In the genomic region with DNA sequence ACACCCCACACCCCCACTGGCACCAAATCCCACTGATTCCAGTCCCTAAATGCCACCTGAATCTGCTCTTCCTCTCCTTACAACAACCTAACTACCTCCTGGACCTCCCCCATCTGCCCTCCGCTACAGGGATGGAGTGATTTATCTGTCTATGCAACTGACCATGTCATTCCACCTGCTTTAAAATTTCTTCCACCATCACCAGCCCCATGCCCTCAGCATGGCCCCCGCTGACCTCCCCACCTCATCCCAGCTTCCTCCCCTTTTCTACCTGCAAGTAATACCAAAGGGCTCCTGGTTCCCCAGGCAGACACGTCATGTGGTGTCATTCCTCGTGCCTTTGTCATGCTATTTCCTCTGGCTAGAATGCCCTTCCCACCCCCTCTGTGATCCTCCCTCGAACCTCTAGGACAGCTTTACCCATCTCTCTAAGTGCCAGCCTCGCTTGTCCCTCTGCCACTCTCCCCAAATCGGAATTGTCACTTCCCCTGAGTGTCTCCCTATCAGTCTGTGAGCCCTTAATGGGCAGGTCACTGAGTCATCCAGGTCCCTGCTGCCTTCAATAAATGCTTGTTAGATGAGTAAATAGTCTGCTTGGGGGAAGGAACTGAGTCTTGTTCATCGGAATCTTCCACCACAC, we compare ENCODE assay signal across 13 cellular contexts. TPM values are rescaled to one million over a fixed set of nuclear protein-coding genes. Genes with fewer than 3 reads are reported as not detected.
A peak's percentile ranks its signal among the peaks of the same experiment; 100 is the strongest.
DNase-seq lines count a peak whose midpoint lies in the region; FAIRE-seq and TF ChIP-seq lines count a peak whose summit lies in the region.
"Had no signal": no experiment of that assay in that cellular context is flagged by ENCODE, and none has a peak within 500 bp of the region (broad histone marks: within the 10 kb centered on the region; RNA-seq: fewer than 3 reads in every experiment).

No MANE protein-coding gene starts in this region.

- H2AFZ ChIP-seq in astrocyte (ENCODE audit: low read depth, low read length): no peak overlapping the region
- H2AFZ ChIP-seq in keratinocyte (ENCODE audit: control insufficient read depth, low read length): no peak overlapping the region

- TF ChIP-seq CTCF in AG10803 (conservative IDR thresholded peaks at IDR 0.05; ENCODE audit: low read length): no peak
- TF ChIP-seq CTCF in astrocyte (IDR thresholded peaks at IDR 0.05; ENCODE audit: insufficient read depth, low read depth, low read length): no peak
- TF ChIP-seq CTCF in keratinocyte (optimal IDR thresholded peaks at IDR 0.05 in 1 of 3, IDR thresholded peaks at IDR 0.05 in 1 of 3, conservative IDR thresholded peaks at IDR 0.05 in 1 of 3; ENCODE audit: extremely low read depth in 1 of 3, insufficient read depth in 2 of 3, low read length in 3 of 3): no peak

- no peaks in the 10 kb centered on the region for H3K9me3 Mint-ChIP-seq in astrocyte (ENCODE audit: unreplicated experiment)
- H3K9me3 Mint-ChIP-seq: memory B cell had no signal

- no peak overlapping the region for H3K4me3 ChIP-seq in AG10803 (ENCODE audit: low read length)
- H3K4me3 ChIP-seq in astrocyte (ENCODE audit: insufficient read depth, low read depth, low read length): no peak overlapping the region
- peak overlapping the region; percentile 13 to 37 (median 18) for H3K4me3 ChIP-seq in keratinocyte (ENCODE audit: control insufficient read depth in 2 of 3, extremely low read depth in 1 of 3, insufficient read depth in 2 of 3, low read depth in 1 of 3, low read length in 3 of 3)
- H3K4me3 ChIP-seq: ovary had no signal

- H3K27ac ChIP-seq in astrocyte (ENCODE audit: low read depth, low read length) (no peak overlapping the region), keratinocyte (ENCODE audit: control insufficient read depth, insufficient read depth, low read length) (peak overlapping the region; percentile 83)
- H3K27ac ChIP-seq: ovary had no signal

- peaks cover 2% of the 10 kb centered on the region for H3K36me3 Mint-ChIP-seq in astrocyte (ENCODE audit: low read depth, unreplicated experiment)
- H3K36me3 Mint-ChIP-seq: memory B cell had no signal

- FAIRE-seq in astrocyte (lab: Jason Lieb, UNC): peak; percentile 56
- peak; percentile 100 for FAIRE-seq in keratinocyte (lab: Jason Lieb, UNC)

- no peaks in the 10 kb centered on the region for H3K9me1 ChIP-seq in keratinocyte (ENCODE audit: control insufficient read depth, extremely low read depth, insufficient read depth, low read length)

- H4K20me1 ChIP-seq in astrocyte (ENCODE audit: insufficient read depth, low read length): no peaks in the 10 kb centered on the region
- H4K20me1 ChIP-seq in keratinocyte (ENCODE audit: control insufficient read depth, extremely low read depth, insufficient read depth, low read length): no peaks in the 10 kb centered on the region

- H3K9me3 ChIP-seq in astrocyte (ENCODE audit: insufficient read depth, low read depth, low read length) (no peaks in the 10 kb centered on the region), keratinocyte (ENCODE audit: control insufficient read depth, low read depth, low read length) (no peaks in the 10 kb centered on the region)
- H3K9me3 ChIP-seq: ovary had no signal

- H3K27ac Mint-ChIP-seq in astrocyte (ENCODE audit: unreplicated experiment): peak overlapping the region; percentile 54
- H3K27ac Mint-ChIP-seq: memory B cell had no signal

- dilution Hi-C loops in keratinocyte (cut with MboI; ENCODE audit: extremely low pct_ligation_motif_present, low sequenced_read_pairs): no loop called here

- H3K79me2 ChIP-seq in astrocyte (ENCODE audit: insufficient read depth, low read length) (no peaks in the 10 kb centered on the region), keratinocyte (ENCODE audit: control insufficient read depth, insufficient read depth, low read length) (peaks cover 36% of the 10 kb centered on the region)

- H3K4me1 ChIP-seq in astrocyte (ENCODE audit: insufficient read depth, low read length): peaks cover 10% of the 10 kb centered on the region
- H3K4me1 ChIP-seq in keratinocyte (ENCODE audit: control insufficient read depth, extremely low read depth, insufficient read depth, low read length): peaks cover 63% of the 10 kb centered on the region

- H3K9ac ChIP-seq in astrocyte (ENCODE audit: low read length) (no peak overlapping the region), keratinocyte (ENCODE audit: control insufficient read depth, extremely low read depth, insufficient read depth, low read length) (peak overlapping the region; percentile 59)

- H3K4me2 ChIP-seq in astrocyte (ENCODE audit: low read length) (peak overlapping the region; percentile 71), keratinocyte (ENCODE audit: control insufficient read depth, extremely low read depth, insufficient read depth, low read depth, low read length) (peak overlapping the region; percentile 75)

- H3K27me3 ChIP-seq in astrocyte (ENCODE audit: insufficient read depth, low read length): no peaks in the 10 kb centered on the region
- no peaks in the 10 kb centered on the region for H3K27me3 ChIP-seq in keratinocyte (ENCODE audit: control insufficient read depth, extremely low read depth, insufficient read depth, low read length)
- H3K27me3 ChIP-seq: ovary had no signal

- H3K36me3 ChIP-seq in astrocyte (ENCODE audit: insufficient read depth, low read length) (no peaks in the 10 kb centered on the region), keratinocyte (ENCODE audit: control insufficient read depth in 2 of 2, extremely low read depth in 1 of 2, insufficient read depth in 2 of 2, low read length in 2 of 2) (peaks cover 1 to 24% of the 10 kb centered on the region in 2 experiments)
- H3K36me3 ChIP-seq: ovary had no signal

- peaks cover 11% of the 10 kb centered on the region for H3K4me1 Mint-ChIP-seq in astrocyte (ENCODE audit: low read depth, unreplicated experiment)
- H3K4me1 Mint-ChIP-seq: memory B cell had no signal

- H3K27me3 Mint-ChIP-seq in astrocyte (ENCODE audit: low read depth, unreplicated experiment): no peaks in the 10 kb centered on the region

- peak overlapping the region; percentile 45 for H3K4me3 Mint-ChIP-seq in astrocyte (ENCODE audit: unreplicated experiment)
- H3K4me3 Mint-ChIP-seq: memory B cell had no signal

- DNase-seq in AG10803 (ENCODE audit: low read depth): peak; percentile 23
- DNase-seq in HPDE6-E6E7 (ENCODE audit: extremely low spot score): peak; percentile 91
- DNase-seq in astrocyte (ENCODE audit: low read depth): peak; percentile 50
- peak; percentile 94 for DNase-seq in keratinocyte (ENCODE audit: low read depth, low spot score)
- DNase-seq in NCI-H526 treated with DMSO at 0.1 percent for 48 hours (lab: John Stamatoyannopoulos, UW): no peak
- no peak for DNase-seq in activated T-cell treated with anti-CD3 and anti-CD28 coated beads, Interleukin-2, amount 50 U/mL, for 48 hours
- DNase-seq in stimulated activated CD4-positive, alpha-beta T cell treated with anti-CD3 and anti-CD28 coated beads, Interleukin-2, amount 100 ng/mL, for 24 hours: no peak
- DNase-seq in activated effector memory CD4-positive, alpha-beta T cell treated with anti-CD3 and anti-CD28 coated beads, Interleukin-2, amount 50 U/mL, for 16 hours: no peak
- DNase-seq: GF-D8, ovary had no signal

RNA-seq across cellular contexts. Expression of gene GJB4, which starts 3.7 kb away (rescaled TPM):
- not detected in 2 replicates for total RNA-seq in astrocyte
- 18.1 to 27.2 TPM (median 25.4 TPM) in 3 replicates for polyA plus RNA-seq in keratinocyte
- polyA plus RNA-seq in keratinocyte (2011; ENCODE audit: low read depth): 6.6 TPM
- 11.9 and 13.7 TPM in 2 replicates for polyA plus RNA-seq in keratinocyte (2011; cell fraction: cytosol; rRNA removed)
- polyA plus RNA-seq in keratinocyte (2011; cell fraction: nucleus; rRNA removed): 34.7 and 41.3 TPM in 2 replicates
- 17.8 and 33.7 TPM in 2 replicates for polyA plus RNA-seq in keratinocyte (2012; ENCODE audit: low replicate concordance)
- polyA minus RNA-seq in keratinocyte: 34.8 to 46.1 TPM (median 37.2 TPM) in 3 replicates
- polyA minus RNA-seq in keratinocyte (2011; cell fraction: cytosol; rRNA and poly(A)+ RNA removed): 26.5 TPM
- 27.1 and 35.7 TPM in 2 replicates for polyA minus RNA-seq in keratinocyte (2011; cell fraction: nucleus; rRNA and poly(A)+ RNA removed)
- total RNA-seq: dermis microvascular lymphatic vessel endothelial cell, ovary had no signal
- polyA plus RNA-seq: BJ, ovary had no signal

RNA-seq across cellular contexts. Expression of gene GJB5, which starts 8.4 kb away (rescaled TPM):
- not detected in 2 replicates for total RNA-seq in astrocyte
- polyA plus RNA-seq in keratinocyte: 169 to 244 TPM (median 235 TPM) in 3 replicates
- 16.9 TPM for polyA plus RNA-seq in keratinocyte (2011; ENCODE audit: low read depth)
- polyA plus RNA-seq in keratinocyte (2011; cell fraction: cytosol; rRNA removed): 184 and 225 TPM in 2 replicates
- polyA plus RNA-seq in keratinocyte (2011; cell fraction: nucleus; rRNA removed): 188 and 240 TPM in 2 replicates
- 127 and 143 TPM in 2 replicates for polyA plus RNA-seq in keratinocyte (2012; ENCODE audit: low replicate concordance)
- 168 to 267 TPM (median 240 TPM) in 3 replicates for polyA minus RNA-seq in keratinocyte
- polyA minus RNA-seq in keratinocyte (2011; cell fraction: cytosol; rRNA and poly(A)+ RNA removed): 121 TPM
- 61.0 and 79.7 TPM in 2 replicates for polyA minus RNA-seq in keratinocyte (2011; cell fraction: nucleus; rRNA and poly(A)+ RNA removed)
- total RNA-seq: dermis microvascular lymphatic vessel endothelial cell, ovary had no signal
- polyA plus RNA-seq: BJ, ovary had no signal

RNA-seq across cellular contexts. Expression of gene GJB3, which starts 17.8 kb away (rescaled TPM):
- 0.32 TPM in 1 of 2 replicates, not detected in the other for total RNA-seq in astrocyte
- 133 to 176 TPM (median 163 TPM) in 3 replicates for polyA plus RNA-seq in keratinocyte
- 134 TPM for polyA plus RNA-seq in keratinocyte (2011; ENCODE audit: low read depth)
- 117 and 171 TPM in 2 replicates for polyA plus RNA-seq in keratinocyte (2011; cell fraction: cytosol; rRNA removed)
- 99.3 and 146 TPM in 2 replicates for polyA plus RNA-seq in keratinocyte (2011; cell fraction: nucleus; rRNA removed)
- 162 and 186 TPM in 2 replicates for polyA plus RNA-seq in keratinocyte (2012; ENCODE audit: low replicate concordance)
- 148 to 240 TPM (median 157 TPM) in 3 replicates for polyA minus RNA-seq in keratinocyte
- 182 TPM for polyA minus RNA-seq in keratinocyte (2011; cell fraction: cytosol; rRNA and poly(A)+ RNA removed)
- 86.3 and 93.4 TPM in 2 replicates for polyA minus RNA-seq in keratinocyte (2011; cell fraction: nucleus; rRNA and poly(A)+ RNA removed)
- polyA plus RNA-seq: BJ, ovary had no signal

RNA-seq across cellular contexts. Expression of gene GJA4, which starts 29.5 kb away (rescaled TPM):
- total RNA-seq in astrocyte: not detected in 2 replicates
- 0.10 to 0.22 TPM in 2 of 3 replicates, not detected in the other for polyA plus RNA-seq in keratinocyte
- not detected for polyA plus RNA-seq in keratinocyte (2011; ENCODE audit: low read depth)
- polyA plus RNA-seq in keratinocyte (2011; cell fraction: cytosol; rRNA removed): 0.06 TPM in 1 of 2 replicates, not detected in the other
- polyA plus RNA-seq in keratinocyte (2011; cell fraction: nucleus; rRNA removed): 0.11 TPM in 1 of 2 replicates, not detected in the other
- 0.10 and 0.41 TPM in 2 replicates for polyA plus RNA-seq in keratinocyte (2012; ENCODE audit: low replicate concordance)
- polyA minus RNA-seq in keratinocyte: 0.52 TPM in 1 of 3 replicates, not detected in the others
- polyA minus RNA-seq in keratinocyte (2011; cell fraction: cytosol; rRNA and poly(A)+ RNA removed): not detected
- polyA minus RNA-seq in keratinocyte (2011; cell fraction: nucleus; rRNA and poly(A)+ RNA removed): not detected in 2 replicates
- polyA plus RNA-seq: BJ had no signal

Comparison
In these comparisons a context has a peak if more than half of its experiments do, and no peak if none do; other contexts are left out.
1. DNase-seq: peak in AG10803 (single experiment), HPDE6-E6E7 (single experiment), astrocyte (single experiment) and keratinocyte (single experiment); none in NCI-H526 treated with DMSO at 0.1 percent for 48 hours (single experiment), activated T-cell treated with anti-CD3 and anti-CD28 coated beads, Interleukin-2, amount 50 U/mL, for 48 hours (0 of 2), stimulated activated CD4-positive, alpha-beta T cell treated with anti-CD3 and anti-CD28 coated beads, Interleukin-2, amount 100 ng/mL, for 24 hours (0 of 2) and activated effector memory CD4-positive, alpha-beta T cell treated with anti-CD3 and anti-CD28 coated beads, Interleukin-2, amount 50 U/mL, for 16 hours (single experiment).
2. H3K4me3 ChIP-seq: peak in keratinocyte (3 of 3); none in AG10803 (single experiment) and astrocyte (single experiment).